ENCODE assay signal across 9 cellular contexts in the genomic region with DNA sequence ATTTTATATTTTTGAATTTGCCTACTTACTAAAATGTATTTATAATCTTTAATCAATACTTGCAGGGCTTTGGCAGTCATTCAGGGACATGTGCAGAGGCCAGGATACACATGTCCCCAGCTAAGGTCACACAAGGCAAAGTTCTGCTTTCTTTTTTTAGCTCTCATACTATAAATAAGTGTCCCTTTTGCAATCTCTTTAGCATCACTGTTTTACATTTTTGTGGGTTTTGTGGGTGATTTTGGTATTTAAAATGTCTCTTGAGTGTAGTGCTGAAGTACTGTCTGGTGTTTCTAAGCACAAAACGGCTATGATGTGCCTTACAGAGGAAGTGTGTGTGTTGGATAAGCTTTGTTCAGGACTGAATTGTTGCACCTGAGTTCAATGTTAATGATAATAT.
DNase-seq lines count a peak whose midpoint lies in the region; ATAC-seq lines count a peak whose summit lies in the region.
"Had no signal": no experiment of that assay in that cellular context is flagged by ENCODE, and none has a peak within 500 bp of the region (broad histone marks: within the 10 kb centered on the region; RNA-seq: fewer than 3 reads in every experiment).

No MANE protein-coding gene starts in this region.

- H3K14ac ChIP-seq in mesenchymal stem cell (ENCODE audit: low read length in 2 of 2) = no peak overlapping the region

- H3K27me3 Mint-ChIP-seq in stimulated activated naive CD8-positive, alpha-beta T cell treated with anti-CD3 and anti-CD28 coated beads, Interleukin-15, amount 100 ng/mL, for 72 hours = no peaks in the 10 kb centered on the region
- H3K27me3 Mint-ChIP-seq: activated B cell treated with CpG ODN at 0.5 μM for 24 hours had no signal

- 0% methylated on average over 1 of the region's 1 CpG for WGBS in mesenchymal stem cell

- H3K9ac ChIP-seq in SK-N-MC (ENCODE audit: insufficient read length) (peak overlapping the region; percentile 38), mesenchymal stem cell (ENCODE audit: low read length) (no peak overlapping the region)

- no peak overlapping the region for H3K4me2 ChIP-seq in mesenchymal stem cell (ENCODE audit: low read length, poor library complexity, severe bottlenecking)

- no peaks in the 10 kb centered on the region for H3K9me3 ChIP-seq in SK-N-MC (ENCODE audit: low read depth, low read length)
- H3K9me3 ChIP-seq in mesenchymal stem cell (ENCODE audit: control insufficient read depth, low read length) = no peaks in the 10 kb centered on the region
- no peaks in the 10 kb centered on the region for H3K9me3 ChIP-seq in effector memory CD4-positive, alpha-beta T cell (ENCODE audit: control insufficient read depth, low read length)

- ATAC-seq in GM19351 (IDR thresholded peaks at IDR 0.05; ENCODE audit: unreplicated experiment) (peak; percentile 92), HG03103 (IDR thresholded peaks at IDR 0.05; ENCODE audit: low read depth, unreplicated experiment) (peak; percentile 87)
- ATAC-seq in stimulated activated naive CD8-positive, alpha-beta T cell treated with anti-CD3 and anti-CD28 coated beads, Interleukin-15, amount 100 ng/mL, for 72 hours = no peak

- H3K4me1 Mint-ChIP-seq in stimulated activated naive CD8-positive, alpha-beta T cell treated with anti-CD3 and anti-CD28 coated beads, Interleukin-15, amount 100 ng/mL, for 72 hours = no peaks in the 10 kb centered on the region

- no peak overlapping the region for H3K27ac Mint-ChIP-seq in stimulated activated naive CD8-positive, alpha-beta T cell treated with anti-CD3 and anti-CD28 coated beads, Interleukin-15, amount 100 ng/mL, for 72 hours
- H3K27ac Mint-ChIP-seq: activated B cell treated with CpG ODN at 0.5 μM for 24 hours had no signal

- no peak overlapping the region for H2AFZ ChIP-seq in mesenchymal stem cell (ENCODE audit: low read depth, low read length)

- H2BK120ac ChIP-seq in mesenchymal stem cell (ENCODE audit: low read depth, low read length) = no peak overlapping the region

- no peak overlapping the region for H3K23ac ChIP-seq in mesenchymal stem cell (ENCODE audit: low read length in 2 of 2)

- DNase-seq in SK-N-MC (ENCODE audit: low read depth, low spot score) (peak; percentile 60), mesenchymal stem cell (peak; percentile 97), NCI-H2196 (lab: John Stamatoyannopoulos, UW; ENCODE audit: unreplicated experiment) (no peak), islet precursor cell (no peak)
- DNase-seq in effector memory CD4-positive, alpha-beta T cell = no peak
- no peak for DNase-seq in stimulated activated naive CD8-positive, alpha-beta T cell treated with anti-CD3 and anti-CD28 coated beads, Interleukin-15, amount 100 ng/mL, for 72 hours
- DNase-seq: activated B cell treated with CpG ODN at 0.5 μM for 24 hours had no signal

- H3K4me3 ChIP-seq in SK-N-MC (peak overlapping the region; percentile 47), mesenchymal stem cell (ENCODE audit: insufficient read depth in 1 of 2, low read depth in 1 of 2, low read length in 2 of 2) (no peak overlapping the region)
- H3K4me3 ChIP-seq in effector memory CD4-positive, alpha-beta T cell (ENCODE audit: insufficient read depth, low read depth, low read length, poor library complexity, severe bottlenecking) = no peak overlapping the region

- H3K18ac ChIP-seq in mesenchymal stem cell (ENCODE audit: low read depth in 1 of 2, low read length in 2 of 2) = no peak overlapping the region

- H3K4me1 ChIP-seq in mesenchymal stem cell (ENCODE audit: control insufficient read depth, insufficient read depth, low read depth, low read length) = no peaks in the 10 kb centered on the region
- no peaks in the 10 kb centered on the region for H3K4me1 ChIP-seq in effector memory CD4-positive, alpha-beta T cell (ENCODE audit: control insufficient read depth, insufficient read depth, low read length, poor library complexity, severe bottlenecking)

- no peak overlapping the region for H2BK12ac ChIP-seq in mesenchymal stem cell (ENCODE audit: low read length in 2 of 2)

- H3K79me1 ChIP-seq in mesenchymal stem cell (replicated peaks; ENCODE audit: low read length, poor library complexity, severe bottlenecking) = no peaks in the 10 kb centered on the region

- H2AK5ac ChIP-seq in mesenchymal stem cell (ENCODE audit: low read length, severe bottlenecking) = no peak overlapping the region

- H3K4ac ChIP-seq in mesenchymal stem cell (ENCODE audit: low read depth in 1 of 2, low read length in 2 of 2) = no peak overlapping the region

- H4K91ac ChIP-seq in mesenchymal stem cell (ENCODE audit: low read length) = no peak overlapping the region

- H2BK5ac ChIP-seq in mesenchymal stem cell (ENCODE audit: low read depth, low read length, poor library complexity, severe bottlenecking) = no peak overlapping the region

- H3K4me3 Mint-ChIP-seq in stimulated activated naive CD8-positive, alpha-beta T cell treated with anti-CD3 and anti-CD28 coated beads, Interleukin-15, amount 100 ng/mL, for 72 hours = no peak overlapping the region
- H3K4me3 Mint-ChIP-seq: activated B cell treated with CpG ODN at 0.5 μM for 24 hours had no signal

- H3K36me3 ChIP-seq in SK-N-MC (ENCODE audit: insufficient read depth, low read length) (no peaks in the 10 kb centered on the region), mesenchymal stem cell (ENCODE audit: control insufficient read depth in 1 of 2, insufficient read depth in 2 of 2, low read depth in 1 of 2, low read length in 2 of 2) (no peaks in the 10 kb centered on the region)
- H3K36me3 ChIP-seq in effector memory CD4-positive, alpha-beta T cell (ENCODE audit: control insufficient read depth, insufficient read depth, low read length) = no peaks in the 10 kb centered on the region

- peaks cover 0 to 10% of the 10 kb centered on the region in 2 experiments for H3K27me3 ChIP-seq in mesenchymal stem cell (ENCODE audit: control insufficient read depth in 1 of 2, insufficient read depth in 1 of 2, low read length in 2 of 2)
- H3K27me3 ChIP-seq in effector memory CD4-positive, alpha-beta T cell (replicated peaks; ENCODE audit: control insufficient read depth, insufficient read depth, low read length, poor library complexity, severe bottlenecking) = no peaks in the 10 kb centered on the region

- H4K8ac ChIP-seq in mesenchymal stem cell (ENCODE audit: low read length) = no peak overlapping the region

- H3K27ac ChIP-seq in SK-N-MC (peak overlapping the region; percentile 38), mesenchymal stem cell (ENCODE audit: low read length, poor library complexity, severe bottlenecking) (no peak overlapping the region)
- H3K27ac ChIP-seq in effector memory CD4-positive, alpha-beta T cell (ENCODE audit: insufficient read depth, low read length, poor library complexity, severe bottlenecking) = no peak overlapping the region

- H3K9me3 Mint-ChIP-seq in stimulated activated naive CD8-positive, alpha-beta T cell treated with anti-CD3 and anti-CD28 coated beads, Interleukin-15, amount 100 ng/mL, for 72 hours = no peaks in the 10 kb centered on the region

- no peak overlapping the region for H2BK15ac ChIP-seq in mesenchymal stem cell (ENCODE audit: low read depth, poor library complexity, severe bottlenecking)

Comparison
In these comparisons a context has a peak if more than half of its experiments do, and no peak if none do; other contexts are left out.
1. DNase-seq: peak in SK-N-MC (single experiment) and mesenchymal stem cell (single experiment); none in NCI-H2196 (single experiment), effector memory CD4-positive, alpha-beta T cell (0 of 3), stimulated activated naive CD8-positive, alpha-beta T cell treated with anti-CD3 and anti-CD28 coated beads, Interleukin-15, amount 100 ng/mL, for 72 hours (0 of 2) and islet precursor cell (single experiment).